In the genomic region with DNA sequence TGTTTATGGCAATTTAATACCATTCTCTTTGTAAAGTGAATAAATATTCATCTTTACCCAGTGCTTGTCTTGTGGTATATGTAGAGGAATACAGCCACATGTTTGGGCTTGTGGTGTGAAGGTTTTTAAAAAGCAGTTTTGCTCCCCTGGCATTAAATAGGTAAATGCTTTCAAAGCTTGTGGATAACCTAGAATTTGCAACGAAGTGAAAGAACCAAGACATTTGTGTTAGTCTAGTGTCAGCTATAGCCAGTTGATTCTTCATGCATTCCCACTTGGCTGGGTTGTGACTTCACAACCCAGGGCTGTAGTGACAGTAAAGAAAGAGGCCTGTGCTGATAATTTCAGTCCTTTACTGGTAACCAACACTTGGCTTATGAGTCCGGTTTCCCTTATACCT, we compare ENCODE assay signal across 29 cellular contexts. TPM values are rescaled to one million over a fixed set of nuclear protein-coding genes. Genes with fewer than 3 reads are reported as not detected.
"Had no signal": no experiment of that assay in that cellular context is flagged by ENCODE, and none has a peak within 500 bp of the region (broad histone marks: within the 10 kb centered on the region; RNA-seq: fewer than 3 reads in every experiment).

No MANE protein-coding gene starts in this region.

- H3K4me1 Mint-ChIP-seq: activated naive CD4-positive, alpha-beta T cell treated with anti-CD3 and anti-CD28 coated beads, Interleukin-2, amount 10 ng/mL, durations not matched to agents 7 days and 5 days had no signal

- H3K27ac Mint-ChIP-seq: activated CD4-positive, alpha-beta memory T cell treated with anti-CD3 and anti-CD28 coated beads, Interleukin-2, amount 10 ng/mL, durations not matched to agents 7 days and 5 days; activated CD4-positive, alpha-beta T cell treated with anti-CD3 and anti-CD28 coated beads, Interleukin-2, amount 10 ng/mL, durations not matched to agents 7 days and 5 days; activated naive CD4-positive, alpha-beta T cell treated with anti-CD3 and anti-CD28 coated beads, Interleukin-2, amount 10 ng/mL, durations not matched to agents 7 days and 5 days; activated naive CD4-positive, alpha-beta T cell treated with anti-CD3 and anti-CD28 coated beads, Interleukin-2, amount 50 U/mL, for 72 hours; activated naive CD8-positive, alpha-beta T cell treated with anti-CD3 and anti-CD28 coated beads, Interleukin-2, amount 10 ng/mL, durations not matched to agents 7 days and 5 days; activated T-cell treated with anti-CD3 and anti-CD28 coated beads, Interleukin-2, amount 50 U/mL, for 24 hours; activated T-cell treated with anti-CD3 and anti-CD28 coated beads, Interleukin-2, amount 50 U/mL, for 72 hours; brain had no signal

- H3K27ac ChIP-seq: ascending aorta, breast epithelium, cardiac muscle cell, colonic mucosa, esophagus muscularis mucosa, foreskin keratinocyte, gastroesophageal sphincter had no signal

- DNase-seq: activated CD4-positive, alpha-beta memory T cell treated with anti-CD3 and anti-CD28 coated beads, Interleukin-2, amount 10 ng/mL, durations not matched to agents 7 days and 5 days; activated CD4-positive, alpha-beta T cell treated with anti-CD3 and anti-CD28 coated beads for 1 hour; activated CD4-positive, alpha-beta T cell treated with anti-CD3 and anti-CD28 coated beads for 4 hours; activated CD4-positive, alpha-beta T cell treated with anti-CD3 and anti-CD28 coated beads, Interleukin-2, amount 10 ng/mL, durations not matched to agents 7 days and 5 days; activated CD4-positive, alpha-beta T cell treated with anti-CD3 and anti-CD28 coated beads, Interleukin-2, amount 50 U/mL, for 4 hours; activated CD4-positive, CD25-positive, alpha-beta regulatory T cell; activated CD8-positive, alpha-beta memory T cell treated with anti-CD3 and anti-CD28 coated beads, Interleukin-2, amount 50 U/mL, for 48 hours; activated gamma-delta T cell; activated naive CD4-positive, alpha-beta T cell; activated naive CD4-positive, alpha-beta T cell treated with anti-CD3 and anti-CD28 coated beads, Interleukin-2, amount 10 ng/mL, durations not matched to agents 7 days and 5 days; activated naive CD8-positive, alpha-beta T cell treated with anti-CD3 and anti-CD28 coated beads, Interleukin-2, amount 10 ng/mL, durations not matched to agents 7 days and 5 days; activated T-cell treated with anti-CD3 and anti-CD28 coated beads for 4 hours; activated T-cell treated with anti-CD3 and anti-CD28 coated beads, Interleukin-2, amount 50 U/mL, for 24 hours; activated T-cell treated with anti-CD3 and anti-CD28 coated beads, Interleukin-2, amount 50 U/mL, for 72 hours; central memory CD4-positive, alpha-beta T cell; cerebellar nuclear complex; colonic mucosa; effector CD8-positive, alpha-beta T cell; erythroblast; foreskin keratinocyte; T-helper 2 cell had no signal

- H3K4me1 ChIP-seq: ascending aorta, breast epithelium, foreskin keratinocyte, gastroesophageal sphincter had no signal

- H3K4me3 ChIP-seq: ascending aorta, breast epithelium, cardiac muscle cell, colonic mucosa, esophagus muscularis mucosa, gastroesophageal sphincter had no signal

- ATAC-seq: activated naive CD4-positive, alpha-beta T cell treated with anti-CD3 and anti-CD28 coated beads, Interleukin-2, amount 50 U/mL, for 72 hours; activated T-cell treated with anti-CD3 and anti-CD28 coated beads, Interleukin-2, amount 50 U/mL, for 72 hours; foreskin keratinocyte; gastroesophageal sphincter had no signal

- H3K4me3 Mint-ChIP-seq: activated CD4-positive, alpha-beta memory T cell treated with anti-CD3 and anti-CD28 coated beads, Interleukin-2, amount 10 ng/mL, durations not matched to agents 7 days and 5 days; activated CD4-positive, alpha-beta T cell treated with anti-CD3 and anti-CD28 coated beads, Interleukin-2, amount 10 ng/mL, durations not matched to agents 7 days and 5 days; activated naive CD4-positive, alpha-beta T cell treated with anti-CD3 and anti-CD28 coated beads, Interleukin-2, amount 10 ng/mL, durations not matched to agents 7 days and 5 days; activated naive CD8-positive, alpha-beta T cell treated with anti-CD3 and anti-CD28 coated beads, Interleukin-2, amount 10 ng/mL, durations not matched to agents 7 days and 5 days; activated T-cell treated with anti-CD3 and anti-CD28 coated beads, Interleukin-2, amount 50 U/mL, for 24 hours; activated T-cell treated with anti-CD3 and anti-CD28 coated beads, Interleukin-2, amount 50 U/mL, for 72 hours; brain had no signal

- H3K27me3 Mint-ChIP-seq: activated CD4-positive, alpha-beta memory T cell treated with anti-CD3 and anti-CD28 coated beads, Interleukin-2, amount 10 ng/mL, durations not matched to agents 7 days and 5 days; activated CD4-positive, alpha-beta T cell treated with anti-CD3 and anti-CD28 coated beads, Interleukin-2, amount 10 ng/mL, durations not matched to agents 7 days and 5 days; activated naive CD4-positive, alpha-beta T cell treated with anti-CD3 and anti-CD28 coated beads, Interleukin-2, amount 10 ng/mL, durations not matched to agents 7 days and 5 days; activated naive CD8-positive, alpha-beta T cell treated with anti-CD3 and anti-CD28 coated beads, Interleukin-2, amount 10 ng/mL, durations not matched to agents 7 days and 5 days; activated T-cell treated with anti-CD3 and anti-CD28 coated beads, Interleukin-2, amount 50 U/mL, for 24 hours had no signal

- H3K9me3 Mint-ChIP-seq: activated CD4-positive, alpha-beta memory T cell treated with anti-CD3 and anti-CD28 coated beads, Interleukin-2, amount 10 ng/mL, durations not matched to agents 7 days and 5 days; activated naive CD4-positive, alpha-beta T cell treated with anti-CD3 and anti-CD28 coated beads, Interleukin-2, amount 50 U/mL, for 72 hours had no signal

- H3K36me3 ChIP-seq: colonic mucosa had no signal

- H3K27me3 ChIP-seq: ascending aorta, breast epithelium, cardiac muscle cell, colonic mucosa, esophagus muscularis mucosa, foreskin keratinocyte, gastroesophageal sphincter had no signal

- H3K9me3 ChIP-seq: ascending aorta, colonic mucosa, esophagus muscularis mucosa, gastroesophageal sphincter had no signal

RNA-seq across cellular contexts. Expression of a gene that starts 32.9 kb away (rescaled TPM):
- total RNA-seq: ascending aorta, glomerular endothelial cell had no signal
- polyA plus RNA-seq: cardiac muscle cell had no signal
